ENCODE assay signal across 10 cellular contexts in genomic region chr14:65255029-65255545, GRCh38.
DNase-seq lines count a peak whose midpoint lies in the region; ATAC-seq and TF ChIP-seq lines count a peak whose summit lies in the region.
"Had no signal": no experiment of that assay in that cellular context is flagged by ENCODE, and none has a peak within 500 bp of the region (broad histone marks: within the 10 kb centered on the region; RNA-seq: fewer than 3 reads in every experiment).

No MANE protein-coding gene starts in this region.

- H3K9me3 Mint-ChIP-seq in activated CD8-positive, alpha-beta T cell treated with anti-CD3 and anti-CD28 coated beads for 36 hours: peaks cover 3% of the 10 kb centered on the region
- H3K9me3 Mint-ChIP-seq in activated CD8-positive, alpha-beta T cell treated with anti-CD3 and anti-CD28 coated beads, Interleukin-2, amount 10 ng/mL, durations not matched to agents 7 days and 5 days (ENCODE audit: insufficient read depth): peaks cover 4% of the 10 kb centered on the region

- H3K27me3 ChIP-seq in foreskin keratinocyte (no peaks in the 10 kb centered on the region), stomach (no peaks in the 10 kb centered on the region)
- H3K27me3 ChIP-seq: BLaER1 treated with 17β-estradiol and CSF1 and Interleukin-3, amounts not matched to agents 10 nM and 100 nM had no signal

- no peak overlapping the region for H3K4me3 Mint-ChIP-seq in activated CD8-positive, alpha-beta T cell treated with anti-CD3 and anti-CD28 coated beads for 36 hours
- H3K4me3 Mint-ChIP-seq in activated CD8-positive, alpha-beta T cell treated with anti-CD3 and anti-CD28 coated beads, Interleukin-2, amount 10 ng/mL, durations not matched to agents 7 days and 5 days: no peak overlapping the region

- DNase-seq in activated CD8-positive, alpha-beta T cell treated with anti-CD3 and anti-CD28 coated beads for 36 hours: peak; percentile 17
- DNase-seq in activated CD8-positive, alpha-beta T cell treated with anti-CD3 and anti-CD28 coated beads, Interleukin-2, amount 10 ng/mL, durations not matched to agents 7 days and 5 days: no peak
- peak; percentile 81 to 90 for DNase-seq in foreskin keratinocyte
- no peak for DNase-seq in stomach
- DNase-seq in SKM-1 (lab: John Stamatoyannopoulos, UW; ENCODE audit: unreplicated experiment): no peak
- no peak for DNase-seq in NAMALWA (ENCODE audit: low spot score)
- no peak for DNase-seq in GDM1 (lab: John Stamatoyannopoulos, UW)
- DNase-seq: NCI-H2227 treated with DMSO at 0.1 percent for 48 hours had no signal

- TF ChIP-seq POLR2A in stomach (IDR thresholded peaks at IDR 0.05): no peak

- 35 to 54% (median 49%) methylated on average over 5 of the region's 5 CpGs for WGBS in stomach, 5 donors

- H3K4me3 ChIP-seq in stomach: no peak overlapping the region
- H3K4me3 ChIP-seq: BLaER1 treated with 17β-estradiol and CSF1 and Interleukin-3, amounts not matched to agents 10 nM and 100 nM had no signal

- no peak overlapping the region for H3K27ac Mint-ChIP-seq in activated CD8-positive, alpha-beta T cell treated with anti-CD3 and anti-CD28 coated beads for 36 hours
- H3K27ac Mint-ChIP-seq in activated CD8-positive, alpha-beta T cell treated with anti-CD3 and anti-CD28 coated beads, Interleukin-2, amount 10 ng/mL, durations not matched to agents 7 days and 5 days: no peak overlapping the region

- H3K27ac ChIP-seq in foreskin keratinocyte (peak overlapping the region; percentile 96), stomach (peak overlapping the region; percentile 57 to 78 (median 71))
- H3K27ac ChIP-seq: BLaER1 treated with 17β-estradiol and CSF1 and Interleukin-3, amounts not matched to agents 10 nM and 100 nM had no signal

- intact Hi-C loops in activated CD8-positive, alpha-beta T cell treated with anti-CD3 and anti-CD28 coated beads for 36 hours (cut with micrococcal nuclease): no loop called here
- intact Hi-C loops in stomach (cut with DNase I; ENCODE audit: low total_unique reads): no loop called here

- no peaks in the 10 kb centered on the region for H3K27me3 Mint-ChIP-seq in activated CD8-positive, alpha-beta T cell treated with anti-CD3 and anti-CD28 coated beads for 36 hours
- no peaks in the 10 kb centered on the region for H3K27me3 Mint-ChIP-seq in activated CD8-positive, alpha-beta T cell treated with anti-CD3 and anti-CD28 coated beads, Interleukin-2, amount 10 ng/mL, durations not matched to agents 7 days and 5 days (ENCODE audit: low read depth)

- no peaks in the 10 kb centered on the region for H3K36me3 ChIP-seq in stomach
- H3K36me3 ChIP-seq: BLaER1 treated with 17β-estradiol and CSF1 and Interleukin-3, amounts not matched to agents 10 nM and 100 nM had no signal

- CTCF ChIA-PET in activated CD8-positive, alpha-beta T cell treated with anti-CD3 and anti-CD28 coated beads for 36 hours (lab: Charles Lee): interaction anchor here (0.7 to 2.0 kb wide), 5 partner anchors 9 to 188 kb away, joined by 3 to 7 read pairs (median 3); partner anchors contain the start of gene FUT8
- CTCF ChIA-PET in activated CD8-positive, alpha-beta T cell treated with anti-CD3 and anti-CD28 coated beads, Interleukin-2, amount 10 ng/mL, durations not matched to agents 7 days and 5 days (lab: Charles Lee): interaction anchor here (0.5 to 1.8 kb wide), 4 partner anchors 90 to 816 kb away, joined by 3 to 8 read pairs (median 6); partner anchors contain the start of gene FUT8

- no peaks in the 10 kb centered on the region for H3K36me3 Mint-ChIP-seq in activated CD8-positive, alpha-beta T cell treated with anti-CD3 and anti-CD28 coated beads for 36 hours (ENCODE audit: low read depth)
- H3K36me3 Mint-ChIP-seq in activated CD8-positive, alpha-beta T cell treated with anti-CD3 and anti-CD28 coated beads, Interleukin-2, amount 10 ng/mL, durations not matched to agents 7 days and 5 days (ENCODE audit: low read depth): peaks cover 6% of the 10 kb centered on the region

- ATAC-seq in activated CD8-positive, alpha-beta T cell treated with anti-CD3 and anti-CD28 coated beads for 36 hours: no peak
- no peak for ATAC-seq in activated CD8-positive, alpha-beta T cell treated with anti-CD3 and anti-CD28 coated beads, Interleukin-2, amount 10 ng/mL, durations not matched to agents 7 days and 5 days
- ATAC-seq in SK-N-SH treated with all-trans-retinoic acid at 6 μM for 48 hours (peak; percentile 63), foreskin keratinocyte (peak; percentile 82)

- H3K4me1 ChIP-seq in foreskin keratinocyte (peaks cover 4% of the 10 kb centered on the region), stomach (peaks cover 39 to 56% (median 49%) of the 10 kb centered on the region in 4 donors)

- POLR2A ChIA-PET in activated CD8-positive, alpha-beta T cell treated with anti-CD3 and anti-CD28 coated beads for 36 hours (lab: Charles Lee): no interaction called here
- POLR2A ChIA-PET in activated CD8-positive, alpha-beta T cell treated with anti-CD3 and anti-CD28 coated beads, Interleukin-2, amount 10 ng/mL, durations not matched to agents 7 days and 5 days (lab: Charles Lee): no interaction called here

- TF ChIP-seq CTCF in activated CD8-positive, alpha-beta T cell treated with anti-CD3 and anti-CD28 coated beads for 36 hours (IDR thresholded peaks at IDR 0.05): no peak
- TF ChIP-seq CTCF in foreskin keratinocyte (conservative IDR thresholded peaks at IDR 0.05): no peak
- TF ChIP-seq CTCF in stomach (IDR thresholded peaks at IDR 0.05): no peak

- H3K9me3 ChIP-seq in stomach: peaks cover 0 to 6% (median 0%) of the 10 kb centered on the region in 4 donors

- peaks cover 24% of the 10 kb centered on the region for H3K4me1 Mint-ChIP-seq in activated CD8-positive, alpha-beta T cell treated with anti-CD3 and anti-CD28 coated beads for 36 hours (ENCODE audit: low read depth)
- H3K4me1 Mint-ChIP-seq in activated CD8-positive, alpha-beta T cell treated with anti-CD3 and anti-CD28 coated beads, Interleukin-2, amount 10 ng/mL, durations not matched to agents 7 days and 5 days (ENCODE audit: low read depth): peaks cover 27% of the 10 kb centered on the region

- no peak for TF ChIP-seq EP300 in stomach (IDR thresholded peaks at IDR 0.05)

TF ChIP-seq in SK-N-SH treated with all-trans-retinoic acid at 6 μM for 48 hours, 23 proteins besides CTCF, POLR2A, EP300 and RAD21:
- TF ChIP-seq SNAI2 (CRISPR knock-in tag; IDR thresholded peaks at IDR 0.05) (no peak), OSR1 (CRISPR knock-in tag; IDR thresholded peaks at IDR 0.05) (no peak), ZNF8 (CRISPR knock-in tag; IDR thresholded peaks at IDR 0.05) (no peak), ESRRG (CRISPR knock-in tag; IDR thresholded peaks at IDR 0.05) (no peak), ZNF565 (CRISPR knock-in tag; conservative IDR thresholded peaks at IDR 0.05; ENCODE audit: low read depth) (no peak), ISL1 (CRISPR knock-in tag; IDR thresholded peaks at IDR 0.05) (no peak), ZC3H10 (CRISPR knock-in tag; IDR thresholded peaks at IDR 0.05) (no peak), ZFP30 (CRISPR knock-in tag; IDR thresholded peaks at IDR 0.05) (no peak), TOX (CRISPR knock-in tag; IDR thresholded peaks at IDR 0.05; ENCODE audit: borderline replicate concordance) (no peak), BACH2 (CRISPR knock-in tag; IDR thresholded peaks at IDR 0.05; ENCODE audit: borderline replicate concordance) (no peak)
- TF ChIP-seq, protein P1, sequence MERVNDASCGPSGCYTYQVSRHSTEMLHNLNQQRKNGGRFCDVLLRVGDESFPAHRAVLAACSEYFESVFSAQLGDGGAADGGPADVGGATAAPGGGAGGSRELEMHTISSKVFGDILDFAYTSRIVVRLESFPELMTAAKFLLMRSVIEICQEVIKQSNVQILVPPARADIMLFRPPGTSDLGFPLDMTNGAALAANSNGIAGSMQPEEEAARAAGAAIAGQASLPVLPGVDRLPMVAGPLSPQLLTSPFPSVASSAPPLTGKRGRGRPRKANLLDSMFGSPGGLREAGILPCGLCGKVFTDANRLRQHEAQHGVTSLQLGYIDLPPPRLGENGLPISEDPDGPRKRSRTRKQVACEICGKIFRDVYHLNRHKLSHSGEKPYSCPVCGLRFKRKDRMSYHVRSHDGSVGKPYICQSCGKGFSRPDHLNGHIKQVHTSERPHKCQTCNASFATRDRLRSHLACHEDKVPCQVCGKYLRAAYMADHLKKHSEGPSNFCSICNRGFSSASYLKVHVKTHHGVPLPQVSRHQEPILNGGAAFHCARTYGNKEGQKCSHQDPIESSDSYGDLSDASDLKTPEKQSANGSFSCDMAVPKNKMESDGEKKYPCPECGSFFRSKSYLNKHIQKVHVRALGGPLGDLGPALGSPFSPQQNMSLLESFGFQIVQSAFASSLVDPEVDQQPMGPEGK (CRISPR knock-in tag; IDR thresholded peaks at IDR 0.05; ENCODE audit: borderline replicate concordance): no peak
- TF ChIP-seq, protein P2, sequence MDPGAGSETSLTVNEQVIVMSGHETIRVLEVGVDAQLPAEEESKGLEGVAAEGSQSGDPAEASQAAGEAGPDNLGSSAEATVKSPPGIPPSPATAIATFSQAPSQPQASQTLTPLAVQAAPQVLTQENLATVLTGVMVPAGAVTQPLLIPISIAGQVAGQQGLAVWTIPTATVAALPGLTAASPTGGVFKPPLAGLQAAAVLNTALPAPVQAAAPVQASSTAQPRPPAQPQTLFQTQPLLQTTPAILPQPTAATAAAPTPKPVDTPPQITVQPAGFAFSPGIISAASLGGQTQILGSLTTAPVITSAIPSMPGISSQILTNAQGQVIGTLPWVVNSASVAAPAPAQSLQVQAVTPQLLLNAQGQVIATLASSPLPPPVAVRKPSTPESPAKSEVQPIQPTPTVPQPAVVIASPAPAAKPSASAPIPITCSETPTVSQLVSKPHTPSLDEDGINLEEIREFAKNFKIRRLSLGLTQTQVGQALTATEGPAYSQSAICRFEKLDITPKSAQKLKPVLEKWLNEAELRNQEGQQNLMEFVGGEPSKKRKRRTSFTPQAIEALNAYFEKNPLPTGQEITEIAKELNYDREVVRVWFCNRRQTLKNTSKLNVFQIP (CRISPR knock-in tag; IDR thresholded peaks at IDR 0.05; ENCODE audit: borderline replicate concordance, low read depth): no peak

Comparison
In these comparisons a context has a peak if more than half of its experiments do, and no peak if none do; other contexts are left out.
1. DNase-seq: peak in activated CD8-positive, alpha-beta T cell treated with anti-CD3 and anti-CD28 coated beads for 36 hours (single experiment) and foreskin keratinocyte (2 of 2); none in activated CD8-positive, alpha-beta T cell treated with anti-CD3 and anti-CD28 coated beads, Interleukin-2, amount 10 ng/mL, durations not matched to agents 7 days and 5 days (single experiment), stomach (single experiment), SKM-1 (single experiment), NAMALWA (single experiment) and GDM1 (single experiment).
2. ATAC-seq: peak in SK-N-SH treated with all-trans-retinoic acid at 6 μM for 48 hours (single experiment) and foreskin keratinocyte (single experiment); none in activated CD8-positive, alpha-beta T cell treated with anti-CD3 and anti-CD28 coated beads for 36 hours (single experiment) and activated CD8-positive, alpha-beta T cell treated with anti-CD3 and anti-CD28 coated beads, Interleukin-2, amount 10 ng/mL, durations not matched to agents 7 days and 5 days (single experiment).